ENCODE assay signal across 9 cellular contexts in the genomic region with DNA sequence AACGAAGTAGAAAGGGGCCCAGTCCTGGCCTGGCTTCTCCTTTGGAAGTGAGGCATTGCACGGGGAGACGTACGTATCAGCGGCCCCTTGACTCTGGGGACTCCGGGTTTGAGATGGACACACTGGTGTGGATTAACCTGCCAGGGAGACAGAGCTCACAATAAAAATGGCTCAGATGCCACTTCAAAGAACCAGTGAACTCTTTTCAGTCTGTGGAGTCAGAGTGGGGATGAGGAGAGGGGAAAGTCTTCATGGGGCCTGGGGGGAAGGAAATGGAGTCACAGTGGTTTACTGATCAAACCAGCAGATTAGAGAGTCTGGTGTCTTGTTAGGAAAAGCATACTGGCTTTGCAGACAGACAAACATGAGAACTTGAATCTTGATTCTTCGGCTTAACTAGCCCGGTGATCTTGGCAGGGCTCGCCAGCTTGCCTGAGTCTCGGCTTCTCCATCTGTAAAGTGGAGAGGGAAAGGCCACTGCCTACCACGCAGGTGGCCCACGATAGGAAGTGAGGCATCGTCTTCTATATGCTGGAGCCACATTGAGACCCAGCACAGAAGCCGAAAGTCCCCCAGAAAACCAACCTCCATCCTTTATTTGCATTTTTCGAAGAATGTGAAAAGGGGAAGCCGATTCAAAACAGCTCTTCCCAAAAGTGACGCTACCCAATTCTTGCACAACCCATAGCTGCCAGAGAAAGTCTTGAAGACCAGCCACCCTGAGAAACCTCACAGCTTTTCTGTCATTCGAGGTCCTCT. TPM values are rescaled to one million over a fixed set of nuclear protein-coding genes. Genes with fewer than 3 reads are reported as not detected.
A peak's percentile ranks its signal among the peaks of the same experiment; 100 is the strongest.
DNase-seq lines count a peak whose midpoint lies in the region; ATAC-seq and FAIRE-seq lines count a peak whose summit lies in the region.
"Had no signal": no experiment of that assay in that cellular context is flagged by ENCODE, and none has a peak within 500 bp of the region (broad histone marks: within the 10 kb centered on the region; RNA-seq: fewer than 3 reads in every experiment).

A gene with protein sequence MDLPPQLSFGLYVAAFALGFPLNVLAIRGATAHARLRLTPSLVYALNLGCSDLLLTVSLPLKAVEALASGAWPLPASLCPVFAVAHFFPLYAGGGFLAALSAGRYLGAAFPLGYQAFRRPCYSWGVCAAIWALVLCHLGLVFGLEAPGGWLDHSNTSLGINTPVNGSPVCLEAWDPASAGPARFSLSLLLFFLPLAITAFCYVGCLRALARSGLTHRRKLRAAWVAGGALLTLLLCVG (N-terminal part only) (plus strand): TSS at position 732 of the 759 bp plus-strand sequence. CDS start 3,650 bp downstream, outside the sequence.

- peaks cover 6% of the 10 kb centered on the region for H3K27me3 Mint-ChIP-seq in activated T-helper 2 cell treated with anti-CD3 and anti-CD28 coated beads, Interferon-gamma antibody, Interleukin-2, Interleukin-4, amounts not matched to agents 10 μg/mL and 5 μg/mL and 100 μg/mL, durations not matched to agents 14 hours and 24 hours and 36 hours (ENCODE audit: low read depth)

- peak within 1 kb of the TSS; percentile 58 for H3K4me3 Mint-ChIP-seq in activated T-helper 2 cell treated with anti-CD3 and anti-CD28 coated beads, Interferon-gamma antibody, Interleukin-2, Interleukin-4, amounts not matched to agents 10 μg/mL and 5 μg/mL and 100 μg/mL, durations not matched to agents 14 hours and 24 hours and 36 hours (ENCODE audit: low read depth)

- no peaks in the 10 kb centered on the region for H3K9me3 Mint-ChIP-seq in activated T-helper 2 cell treated with anti-CD3 and anti-CD28 coated beads, Interferon-gamma antibody, Interleukin-2, Interleukin-4, amounts not matched to agents 10 μg/mL and 5 μg/mL and 100 μg/mL, durations not matched to agents 14 hours and 24 hours and 36 hours

- H3K27ac Mint-ChIP-seq in activated T-helper 2 cell treated with anti-CD3 and anti-CD28 coated beads, Interferon-gamma antibody, Interleukin-2, Interleukin-4, amounts not matched to agents 10 μg/mL and 5 μg/mL and 100 μg/mL, durations not matched to agents 14 hours and 24 hours and 36 hours: peak within 1 kb of the TSS; percentile 97

- peak; percentile 66 for DNase-seq in GF-D8 (lab: John Stamatoyannopoulos, UW)
- peak; percentile 81 to 82 for DNase-seq in Kasumi-1 (lab: John Stamatoyannopoulos, UW)
- peak; percentile 23 for DNase-seq in activated T-helper 2 cell treated with anti-CD3 and anti-CD28 coated beads, Interferon-gamma antibody, Interleukin-2, Interleukin-4, amounts not matched to agents 10 μg/mL and 5 μg/mL and 100 μg/mL, durations not matched to agents 14 hours and 24 hours and 36 hours (ENCODE audit: low spot score)
- peak; percentile 10 for DNase-seq in putamen (ENCODE audit: low spot score)
- DNase-seq in HTR-8/SVneo (ENCODE audit: insufficient read length, low spot score): no peak
- DNase-seq in NCI-H1436 treated with DMSO at 0.1 percent for 48 hours (lab: John Stamatoyannopoulos, UW): no peak
- no peak for DNase-seq in NCI-H226

- peaks cover 30% of the 10 kb centered on the region for H3K4me1 Mint-ChIP-seq in activated T-helper 2 cell treated with anti-CD3 and anti-CD28 coated beads, Interferon-gamma antibody, Interleukin-2, Interleukin-4, amounts not matched to agents 10 μg/mL and 5 μg/mL and 100 μg/mL, durations not matched to agents 14 hours and 24 hours and 36 hours (ENCODE audit: low read depth)

- peak; percentile 46 for ATAC-seq in GM21515 (IDR thresholded peaks at IDR 0.05; ENCODE audit: unreplicated experiment)

- H3K36me3 Mint-ChIP-seq in activated T-helper 2 cell treated with anti-CD3 and anti-CD28 coated beads, Interferon-gamma antibody, Interleukin-2, Interleukin-4, amounts not matched to agents 10 μg/mL and 5 μg/mL and 100 μg/mL, durations not matched to agents 14 hours and 24 hours and 36 hours (ENCODE audit: low read depth): no peaks in the 10 kb centered on the region

- FAIRE-seq in HTR-8/SVneo (lab: Jason Lieb, UNC): no peak

- intact Hi-C loops in activated T-helper 2 cell treated with anti-CD3 and anti-CD28 coated beads, Interferon-gamma antibody, Interleukin-2, Interleukin-4, amounts not matched to agents 10 μg/mL and 5 μg/mL and 100 μg/mL, durations not matched to agents 14 hours and 24 hours and 36 hours (cut with micrococcal nuclease): loop anchor here (1.0 to 5.0 kb wide), 6 partner anchors 15 to 190 kb away; a partner anchor contains a TSS

RNA-seq across cellular contexts. Expression of the gene that starts here (rescaled TPM):
- total RNA-seq in activated T-helper 2 cell treated with anti-CD3 and anti-CD28 coated beads, Interferon-gamma antibody, Interleukin-2, Interleukin-4, amounts not matched to agents 10 μg/mL and 5 μg/mL and 100 μg/mL, durations not matched to agents 14 hours and 24 hours and 36 hours: 0.09 and 0.21 TPM in 2 replicates
- total RNA-seq: ascending aorta had no signal

Comparison
In these comparisons a context has a peak if more than half of its experiments do, and no peak if none do; other contexts are left out.
1. Peak in DNase-seq in activated T-helper 2 cell treated with anti-CD3 and anti-CD28 coated beads, Interferon-gamma antibody, Interleukin-2, Interleukin-4, amounts not matched to agents 10 μg/mL and 5 μg/mL and 100 μg/mL, durations not matched to agents 14 hours and 24 hours and 36 hours; RNA of the gene not detected or under 1 TPM.
2. DNase-seq: peak in GF-D8 (single experiment), Kasumi-1 (2 of 2) and putamen (single experiment); none in HTR-8/SVneo (single experiment), NCI-H1436 treated with DMSO at 0.1 percent for 48 hours (single experiment) and NCI-H226 (single experiment).